In the genomic region with DNA sequence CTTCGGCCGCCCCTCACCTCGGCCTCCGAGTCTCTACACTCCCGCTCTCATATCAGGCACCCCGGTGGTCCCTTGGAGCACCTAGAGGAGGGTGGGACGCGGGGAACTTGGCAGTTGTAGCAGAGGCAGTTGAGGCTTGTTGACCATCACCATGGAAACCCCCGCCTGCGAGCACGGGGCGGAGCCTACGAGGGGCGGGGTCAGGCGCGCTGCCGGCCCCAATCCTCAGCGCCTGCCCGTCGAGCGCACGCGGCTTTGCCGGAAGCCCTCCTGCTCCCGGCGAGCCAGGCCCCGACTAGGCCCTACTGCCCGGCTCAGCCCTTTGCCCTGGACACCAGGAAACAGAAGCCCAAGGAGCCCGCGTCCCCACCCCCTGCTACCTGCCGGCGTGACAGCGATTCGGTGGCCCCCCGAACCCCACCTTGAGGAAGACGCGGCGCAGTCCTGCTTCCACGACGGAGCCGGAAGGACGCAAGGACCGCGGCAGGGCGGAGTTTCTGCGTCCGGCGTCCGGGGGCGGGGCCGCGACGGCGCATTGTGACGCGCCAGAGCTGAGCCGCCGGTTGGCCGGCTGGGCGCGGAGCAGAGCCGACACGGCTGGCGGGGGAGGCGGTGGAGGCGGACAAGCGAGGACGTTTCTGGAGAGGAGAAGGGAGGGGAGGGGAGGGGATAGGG, we compare ENCODE assay signal across 8 cellular contexts. TPM values are rescaled to one million over a fixed set of nuclear protein-coding genes. Genes with fewer than 3 reads are reported as not detected.
DNase-seq lines count a peak whose midpoint lies in the region; ATAC-seq and TF ChIP-seq lines count a peak whose summit lies in the region.

A gene with protein sequence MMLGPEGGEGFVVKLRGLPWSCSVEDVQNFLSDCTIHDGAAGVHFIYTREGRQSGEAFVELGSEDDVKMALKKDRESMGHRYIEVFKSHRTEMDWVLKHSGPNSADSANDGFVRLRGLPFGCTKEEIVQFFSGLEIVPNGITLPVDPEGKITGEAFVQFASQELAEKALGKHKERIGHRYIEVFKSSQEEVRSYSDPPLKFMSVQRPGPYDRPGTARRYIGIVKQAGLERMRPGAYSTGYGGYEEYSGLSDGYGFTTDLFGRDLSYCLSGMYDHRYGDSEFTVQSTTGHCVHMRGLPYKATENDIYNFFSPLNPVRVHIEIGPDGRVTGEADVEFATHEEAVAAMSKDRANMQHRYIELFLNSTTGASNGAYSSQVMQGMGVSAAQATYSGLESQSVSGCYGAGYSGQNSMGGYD (minus strand): TSS at position 477 of the 675 bp plus-strand sequence. CDS start 21,302 bp downstream, outside the sequence.

- H3K27ac ChIP-seq in left lung = peak within 1 kb of the TSS; percentile 97 to 99

- H3K9me3 ChIP-seq in left lung = no peaks in the 10 kb centered on the region

- peaks cover 13 to 35% of the 10 kb centered on the region in 2 donors for H3K4me1 ChIP-seq in left lung

- no peak for TF ChIP-seq CTCF in left lung (IDR thresholded peaks at IDR 0.05)

- intact Hi-C loops in left lung (cut with DNase I) = no loop called here

- ATAC-seq in GM19351 (IDR thresholded peaks at IDR 0.05; ENCODE audit: unreplicated experiment) (peak; percentile 60), HG03520 (IDR thresholded peaks at IDR 0.05; ENCODE audit: unreplicated experiment) (peak; percentile 61), left lung (peak; percentile 88)

- H3K27me3 ChIP-seq in left lung = no peaks in the 10 kb centered on the region

- H3K4me3 ChIP-seq in left lung = peak within 1 kb of the TSS; percentile 75 to 87

- DNase-seq in C1 segment of cervical spinal cord (lab: John Stamatoyannopoulos, UW) = peak; percentile 77 to 98 (median 92)
- peak; percentile 94 for DNase-seq in NCI-H748 (lab: John Stamatoyannopoulos, UW; ENCODE audit: unreplicated experiment)
- peak; percentile 90 to 92 for DNase-seq in activated CD4-positive, alpha-beta T cell treated with anti-CD3 and anti-CD28 coated beads, Interleukin-2, amount 50 U/mL, for 24 hours (ENCODE audit: low read depth in 1 of 2, low spot score in 1 of 2)
- DNase-seq in dedifferentiated amniotic fluid mesenchymal stem cell (ENCODE audit: extremely low spot score) = peak; percentile 93
- peak; percentile 96 to 97 for DNase-seq in left lung
- peak; percentile 91 for DNase-seq in stimulated activated CD4-positive, alpha-beta T cell treated with anti-CD3 and anti-CD28 coated beads, Interleukin-2, amount 100 ng/mL, for 4 hours (ENCODE audit: low read depth)

- no peaks in the 10 kb centered on the region for H3K36me3 ChIP-seq in left lung

RNA-seq across cellular contexts. Expression of the gene that starts here (rescaled TPM):
- total RNA-seq in left lung = 100 to 1,000 TPM; 161 to 230 TPM

Comparison
In these comparisons a context has a peak if more than half of its experiments do, and no peak if none do; other contexts are left out.
1. Peak in every context shown above with its lines: DNase-seq, ATAC-seq, H3K4me3 ChIP-seq and H3K27ac ChIP-seq.